In genomic region chr7:2681954-2682799, GRCh38 we compare ENCODE assay signal across 24 cellular contexts. TPM values are rescaled to one million over a fixed set of nuclear protein-coding genes. Genes with fewer than 3 reads are reported as not detected.
A peak's percentile ranks its signal among the peaks of the same experiment; 100 is the strongest.
DNase-seq lines count a peak whose midpoint lies in the region; ATAC-seq and TF ChIP-seq lines count a peak whose summit lies in the region.
"Had no signal": no experiment of that assay in that cellular context is flagged by ENCODE, and none has a peak within 500 bp of the region (broad histone marks: within the 10 kb centered on the region; RNA-seq: fewer than 3 reads in every experiment).

No MANE protein-coding gene starts in this region.

- H2BK120ac ChIP-seq in neuronal stem cell (ENCODE audit: low read depth, low read length), result peak overlapping the region; percentile 72

- H3K9ac ChIP-seq in neuronal stem cell (ENCODE audit: low read depth, low read length, poor library complexity), result peak overlapping the region; percentile 50
- H3K9ac ChIP-seq: BLaER1 treated with 17β-estradiol and CSF1 and Interleukin-3, amounts not matched to agents 10 nM and 100 nM had no signal

- no peak for ATAC-seq in GM18505 (IDR thresholded peaks at IDR 0.05; ENCODE audit: unreplicated experiment)
- no peak for ATAC-seq in GM19351 (IDR thresholded peaks at IDR 0.05; ENCODE audit: unreplicated experiment)
- ATAC-seq: activated CD8-positive, alpha-beta T cell treated with anti-CD3 and anti-CD28 coated beads, Interleukin-2, amount 10 ng/mL, durations not matched to agents 7 days and 5 days; activated T-helper 17 cell treated with anti-CD3 and anti-CD28 coated beads, Interleukin-2, amount 50 U/mL, for 72 hours; psoas muscle had no signal

- H4K8ac ChIP-seq in neuronal stem cell (ENCODE audit: low read depth, low read length), result no peak overlapping the region

- H2AFZ ChIP-seq in neuronal stem cell (ENCODE audit: low read length), result peak overlapping the region; percentile 91

- H3K27ac ChIP-seq in angular gyrus (ENCODE audit: low read depth, low read length) (peak overlapping the region; percentile 91), neuronal stem cell (replicated peaks; ENCODE audit: low read length) (no peak overlapping the region)
- H3K27ac ChIP-seq: BLaER1 treated with 17β-estradiol and CSF1 and Interleukin-3, amounts not matched to agents 10 nM and 100 nM; esophagus muscularis mucosa; psoas muscle; upper lobe of left lung; WERI-Rb-1 had no signal

- peaks cover 0 to 9% of the 10 kb centered on the region in 2 donors for H3K4me1 ChIP-seq in neuronal stem cell (ENCODE audit: control insufficient read depth in 2 of 2, insufficient read depth in 1 of 2, low read depth in 1 of 2, low read length in 2 of 2)
- H3K4me1 ChIP-seq: psoas muscle had no signal

- no peak overlapping the region for H3K4me2 ChIP-seq in neuronal stem cell (ENCODE audit: insufficient read depth, low read length, poor library complexity, severe bottlenecking)
- H3K4me2 ChIP-seq: BLaER1 treated with 17β-estradiol and CSF1 and Interleukin-3, amounts not matched to agents 10 nM and 100 nM had no signal

- no CpG with 5 or more reads among the region's 27 CpGs for WGBS in neuronal stem cell (ENCODE audit: extremely low coverage in 2 of 2, insufficient read length in 2 of 2, insufficient replicate concordance in 1 of 2), 2 donors

- H3K4me3 ChIP-seq in neuronal stem cell (ENCODE audit: low read length in 2 of 2), result no peak overlapping the region
- H3K4me3 ChIP-seq: BLaER1 treated with 17β-estradiol and CSF1 and Interleukin-3, amounts not matched to agents 10 nM and 100 nM; esophagus muscularis mucosa; psoas muscle; upper lobe of left lung had no signal

- no peaks in the 10 kb centered on the region for H3K79me1 ChIP-seq in neuronal stem cell (ENCODE audit: low read depth, low read length)

- H3K9me3 ChIP-seq in neuronal stem cell (replicated peaks in 1 of 2; ENCODE audit: control insufficient read depth in 2 of 2, insufficient read depth in 1 of 2, low read depth in 1 of 2, low read length in 2 of 2), result peaks cover 0 to 10% of the 10 kb centered on the region in 2 donors
- H3K9me3 ChIP-seq: BLaER1 treated with 17β-estradiol and CSF1 and Interleukin-3, amounts not matched to agents 10 nM and 100 nM; psoas muscle; upper lobe of left lung had no signal

- H3K23ac ChIP-seq in neuronal stem cell (ENCODE audit: low read depth, low read length, poor library complexity), result peak overlapping the region; percentile 85

- peak overlapping the region; percentile 83 for H3K18ac ChIP-seq in neuronal stem cell (ENCODE audit: low read length)

- no peak for TF ChIP-seq POLR2A in GM18505 (IDR thresholded peaks at IDR 0.05; ENCODE audit: borderline replicate concordance, extremely low read depth, insufficient read depth, insufficient read length)

- intact Hi-C loops in head of caudate nucleus (cut with DNase I), result loop anchor here (10.0 kb wide), 1 partner anchor 117 kb away; no protein-coding TSS in a partner anchor

- H3K36me3 ChIP-seq in neuronal stem cell (replicated peaks in 1 of 2; ENCODE audit: control insufficient read depth in 2 of 2, insufficient read depth in 2 of 2, low read length in 2 of 2), result no peaks in the 10 kb centered on the region
- H3K36me3 ChIP-seq: BLaER1 treated with 17β-estradiol and CSF1 and Interleukin-3, amounts not matched to agents 10 nM and 100 nM; esophagus muscularis mucosa; upper lobe of left lung; WERI-Rb-1 had no signal

- H2BK5ac ChIP-seq in neuronal stem cell (ENCODE audit: low read length), result peak overlapping the region; percentile 54

- peak overlapping the region; percentile 84 for H3K4ac ChIP-seq in neuronal stem cell (ENCODE audit: low read length)

- peaks cover 0 to 13% (median 3%) of the 10 kb centered on the region in 3 experiments for H3K27me3 ChIP-seq in neuronal stem cell (ENCODE audit: control insufficient read depth in 3 of 3, insufficient read depth in 3 of 3, low read depth in 1 of 3, low read length in 3 of 3)

- peak overlapping the region; percentile 81 for H2BK15ac ChIP-seq in neuronal stem cell (ENCODE audit: low read length)

- peak overlapping the region; percentile 79 for H4K91ac ChIP-seq in neuronal stem cell (ENCODE audit: low read depth, low read length, poor library complexity)

- H2BK12ac ChIP-seq in neuronal stem cell (ENCODE audit: low read length), result peak overlapping the region; percentile 84

- peak; percentile 80 to 97 (median 94) for DNase-seq in head of caudate nucleus
- no peak for DNase-seq in neuronal stem cell (ENCODE audit: low spot score)
- peak; percentile 96 for DNase-seq in superior temporal gyrus (ENCODE audit: extremely low spot score)
- DNase-seq in HPDE6-E6E7 (ENCODE audit: extremely low spot score), result no peak
- DNase-seq: activated CD4-positive, alpha-beta T cell treated with anti-CD3 and anti-CD28 coated beads for 4 hours; activated CD8-positive, alpha-beta T cell treated with anti-CD3 and anti-CD28 coated beads, Interleukin-2, amount 10 ng/mL, durations not matched to agents 7 days and 5 days; central memory CD4-positive, alpha-beta T cell; COR-L47; foreskin fibroblast; mammary epithelial cell; NCI-H2171 treated with DMSO at 0.1 percent for 48 hours; NCI-H510A; psoas muscle; stimulated activated CD4-positive, alpha-beta T cell treated with anti-CD3 and anti-CD28 coated beads, Interleukin-15, amount 100 ng/mL, for 24 hours; stimulated activated CD4-positive, alpha-beta T cell treated with anti-CD3 and anti-CD28 coated beads, Interleukin-4, amount 100 ng/mL, for 4 hours; SW 1271; WERI-Rb-1 had no signal

- peak overlapping the region; percentile 70 for H2AK5ac ChIP-seq in neuronal stem cell (ENCODE audit: low read depth, low read length)

- no peak overlapping the region for H3K14ac ChIP-seq in neuronal stem cell (ENCODE audit: low read length)

RNA-seq across cellular contexts. Expression of gene AMZ1, which starts 5.8 kb away (rescaled TPM):
- polyA plus RNA-seq in neuronal stem cell (2013, experiment 1 of 2), result 0.04 TPM
- polyA plus RNA-seq in neuronal stem cell (2013, experiment 2 of 2), result 0.01 TPM

RNA-seq across cellular contexts. Expression of gene TTYH3, which starts 50.4 kb away (rescaled TPM):
- polyA plus RNA-seq in neuronal stem cell (2013, experiment 1 of 2), result 136 TPM
- polyA plus RNA-seq in neuronal stem cell (2013, experiment 2 of 2), result 133 TPM

Comparison
In these comparisons a context has a peak if more than half of its experiments do, and no peak if none do; other contexts are left out.
1. DNase-seq: peak in head of caudate nucleus (42 of 42) and superior temporal gyrus (single experiment); none in neuronal stem cell (single experiment) and HPDE6-E6E7 (single experiment).